In the genomic region with DNA sequence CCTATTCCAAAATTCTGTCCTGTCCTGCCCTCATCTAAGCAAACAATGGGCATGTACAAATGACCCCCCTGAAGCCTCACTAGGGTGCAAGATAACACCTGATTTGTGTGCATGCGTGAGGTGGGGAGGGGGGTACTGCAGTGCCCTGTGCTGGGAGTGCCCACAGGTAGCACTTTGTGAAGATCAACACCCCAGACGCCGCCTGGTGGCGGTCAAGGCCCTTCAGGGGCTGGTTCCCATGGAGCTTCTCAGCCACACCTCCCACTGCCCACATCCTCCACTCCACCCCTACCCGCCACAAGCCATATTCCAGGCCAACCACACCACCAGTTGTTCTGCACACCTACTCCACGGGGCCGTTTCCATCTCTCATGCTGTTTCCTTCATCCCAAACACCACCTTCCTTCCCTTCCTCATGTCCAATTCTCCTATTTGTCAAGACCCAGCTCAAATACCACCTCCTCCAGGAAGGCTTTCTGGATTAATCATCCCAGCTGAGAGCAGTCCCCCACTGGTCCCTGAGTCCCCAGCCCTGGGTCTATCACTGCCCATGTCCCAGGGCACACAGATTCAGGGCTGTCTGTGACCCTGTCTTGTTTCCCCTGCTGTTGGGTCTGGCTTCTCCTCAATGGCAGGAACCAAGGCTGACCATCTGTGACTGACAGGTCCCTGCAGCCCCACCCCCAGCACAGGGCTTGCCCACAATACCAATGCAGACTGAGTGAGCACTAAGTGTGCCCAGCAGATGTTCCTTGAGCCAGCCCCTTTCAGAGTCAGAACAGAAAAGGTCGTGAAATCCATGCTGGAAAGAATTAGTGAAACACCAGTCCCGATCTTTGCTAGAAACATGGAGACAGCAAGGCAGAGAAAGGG, we compare ENCODE assay signal across 8 cellular contexts.
A peak's percentile ranks its signal among the peaks of the same experiment; 100 is the strongest.
DNase-seq lines count a peak whose midpoint lies in the region; ATAC-seq and TF ChIP-seq lines count a peak whose summit lies in the region.

No MANE protein-coding gene starts in this region.

- no peak overlapping the region for H3K4me3 Mint-ChIP-seq in chondrocyte (ENCODE audit: unreplicated experiment)

- no peak overlapping the region for H3K27ac Mint-ChIP-seq in chondrocyte (ENCODE audit: unreplicated experiment)

- no peak for DNase-seq in GM06990 (ENCODE audit: extremely low read depth, insufficient read length)
- no peak for DNase-seq in HFF-Myc (ENCODE audit: extremely low read depth, low read depth)
- peak; percentile 83 for DNase-seq in SW480 (ENCODE audit: low spot score)
- peak; percentile 42 for DNase-seq in iPS DF 19.7 (ENCODE audit: low read depth, low spot score)
- no peak for DNase-seq in NCI-H2081 (lab: John Stamatoyannopoulos, UW)
- DNase-seq in NCI-H774 (lab: John Stamatoyannopoulos, UW): no peak
- DNase-seq in chondrocyte (ENCODE audit: low spot score): no peak

- H3K4me3 ChIP-seq in GM06990 (replicated peaks; ENCODE audit: low read depth, low read length) (no peak overlapping the region), HFF-Myc (replicated peaks; ENCODE audit: low read depth, low read length) (no peak overlapping the region)

- TF ChIP-seq CTCF in GM06990 (IDR thresholded peaks at IDR 0.05; ENCODE audit: insufficient read depth, low read length, poor library complexity, severe bottlenecking): peak; percentile 12
- peak; percentile 44 for TF ChIP-seq CTCF in HFF-Myc (IDR thresholded peaks at IDR 0.05; ENCODE audit: low read depth, low read length, missing control alignments)
- TF ChIP-seq CTCF in chondrocyte (IDR thresholded peaks at IDR 0.05): no peak

- H3K27me3 ChIP-seq in GM06990 (replicated peaks; ENCODE audit: control insufficient read depth, insufficient read depth, low read length): no peaks in the 10 kb centered on the region

- ATAC-seq in GM19397 (IDR thresholded peaks at IDR 0.05; ENCODE audit: unreplicated experiment): no peak

- H3K36me3 ChIP-seq in GM06990 (ENCODE audit: control insufficient read depth, insufficient read depth, low read length): peaks cover 17% of the 10 kb centered on the region

- no peaks in the 10 kb centered on the region for H3K9me3 Mint-ChIP-seq in chondrocyte (ENCODE audit: low read depth)

- no peaks in the 10 kb centered on the region for H3K36me3 Mint-ChIP-seq in chondrocyte (ENCODE audit: low read depth)

- H3K4me1 Mint-ChIP-seq in chondrocyte (ENCODE audit: low read depth): no peaks in the 10 kb centered on the region

- peaks cover 75% of the 10 kb centered on the region for H3K27me3 Mint-ChIP-seq in chondrocyte (ENCODE audit: low read depth)

Comparison
In these comparisons a context has a peak if more than half of its experiments do, and no peak if none do; other contexts are left out.
1. DNase-seq: peak in SW480 (single experiment) and iPS DF 19.7 (single experiment); none in GM06990 (single experiment), HFF-Myc (single experiment), NCI-H2081 (0 of 2), NCI-H774 (single experiment) and chondrocyte (single experiment).